In genomic region chr4:119299221-119300071, GRCh38 we compare ENCODE assay signal across 8 cellular contexts. TPM values are rescaled to one million over a fixed set of nuclear protein-coding genes. Genes with fewer than 3 reads are reported as not detected.
DNase-seq lines count a peak whose midpoint lies in the region; ATAC-seq lines count a peak whose summit lies in the region.

No MANE protein-coding gene starts in this region.

- peak in 1 of 2 donors; percentile 10 for ATAC-seq in CD4-positive, CD25-positive, alpha-beta regulatory T cell (ENCODE audit: low read depth in 2 of 2)
- peak; percentile 58 for ATAC-seq in GM19467 (IDR thresholded peaks at IDR 0.05; ENCODE audit: unreplicated experiment)
- peak; percentile 54 for ATAC-seq in HG03521 (IDR thresholded peaks at IDR 0.05; ENCODE audit: unreplicated experiment)
- ATAC-seq in stimulated activated memory B cell treated with anti-CD40 and anti-IgM and Interleukin-4, amounts not matched to agents 10 μg/mL and 1 μg/mL and 100 μg/mL, for 72 hours: peak; percentile 35

- H3K27ac ChIP-seq in CD4-positive, CD25-positive, alpha-beta regulatory T cell (ENCODE audit: insufficient read depth, low read length, poor library complexity, severe bottlenecking): peak overlapping the region; percentile 87

- H3K4me3 ChIP-seq in CD4-positive, CD25-positive, alpha-beta regulatory T cell (ENCODE audit: low read depth, low read length): peak overlapping the region; percentile 99

- peaks cover 23 to 52% (median 37%) of the 10 kb centered on the region in 4 donors for H3K4me1 Mint-ChIP-seq in CD4-positive, CD25-positive, alpha-beta regulatory T cell
- H3K4me1 Mint-ChIP-seq in immature natural killer cell: peaks cover 36 to 53% of the 10 kb centered on the region in 2 donors
- H3K4me1 Mint-ChIP-seq in stimulated activated memory B cell treated with anti-CD40 and anti-IgM and Interleukin-4, amounts not matched to agents 10 μg/mL and 1 μg/mL and 100 μg/mL, for 72 hours: peaks cover 25% of the 10 kb centered on the region

- peak overlapping the region; percentile 98 to 99 (median 99) for H3K27ac Mint-ChIP-seq in CD4-positive, CD25-positive, alpha-beta regulatory T cell
- H3K27ac Mint-ChIP-seq in immature natural killer cell: peak overlapping the region; percentile 94 to 99 (median 98)
- peak overlapping the region; percentile 97 for H3K27ac Mint-ChIP-seq in stimulated activated memory B cell treated with anti-CD40 and anti-IgM and Interleukin-4, amounts not matched to agents 10 μg/mL and 1 μg/mL and 100 μg/mL, for 72 hours

- H3K4me3 Mint-ChIP-seq in CD4-positive, CD25-positive, alpha-beta regulatory T cell: peak overlapping the region; percentile 97 to 100 (median 100)
- peak overlapping the region; percentile 86 to 99 (median 93) for H3K4me3 Mint-ChIP-seq in immature natural killer cell
- H3K4me3 Mint-ChIP-seq in stimulated activated memory B cell treated with anti-CD40 and anti-IgM and Interleukin-4, amounts not matched to agents 10 μg/mL and 1 μg/mL and 100 μg/mL, for 72 hours: peak overlapping the region; percentile 93

- H3K4me1 ChIP-seq in CD4-positive, CD25-positive, alpha-beta regulatory T cell (ENCODE audit: control insufficient read depth, insufficient read depth, low read length, poor library complexity, severe bottlenecking): peaks cover 16% of the 10 kb centered on the region

- peaks cover 20% of the 10 kb centered on the region for H3K36me3 Mint-ChIP-seq in CD4-positive, CD25-positive, alpha-beta regulatory T cell
- H3K36me3 Mint-ChIP-seq in immature natural killer cell: peaks cover 3 to 13% (median 11%) of the 10 kb centered on the region in 3 donors
- H3K36me3 Mint-ChIP-seq in stimulated activated memory B cell treated with anti-CD40 and anti-IgM and Interleukin-4, amounts not matched to agents 10 μg/mL and 1 μg/mL and 100 μg/mL, for 72 hours: peaks cover 20% of the 10 kb centered on the region

- no peaks in the 10 kb centered on the region for H3K27me3 ChIP-seq in CD4-positive, CD25-positive, alpha-beta regulatory T cell (ENCODE audit: control insufficient read depth, insufficient read depth, low read length)

- H3K9me3 ChIP-seq in CD4-positive, CD25-positive, alpha-beta regulatory T cell (ENCODE audit: control insufficient read depth in 2 of 2, low read length in 2 of 2): no peaks in the 10 kb centered on the region

- H3K9me3 Mint-ChIP-seq in CD4-positive, CD25-positive, alpha-beta regulatory T cell: no peaks in the 10 kb centered on the region
- no peaks in the 10 kb centered on the region for H3K9me3 Mint-ChIP-seq in immature natural killer cell
- no peaks in the 10 kb centered on the region for H3K9me3 Mint-ChIP-seq in stimulated activated memory B cell treated with anti-CD40 and anti-IgM and Interleukin-4, amounts not matched to agents 10 μg/mL and 1 μg/mL and 100 μg/mL, for 72 hours

- peaks cover 1% of the 10 kb centered on the region for H3K27me3 Mint-ChIP-seq in CD4-positive, CD25-positive, alpha-beta regulatory T cell
- H3K27me3 Mint-ChIP-seq in immature natural killer cell (ENCODE audit: low read depth in 3 of 3): peaks cover 9 to 12% (median 10%) of the 10 kb centered on the region in 3 donors
- H3K27me3 Mint-ChIP-seq in stimulated activated memory B cell treated with anti-CD40 and anti-IgM and Interleukin-4, amounts not matched to agents 10 μg/mL and 1 μg/mL and 100 μg/mL, for 72 hours: no peaks in the 10 kb centered on the region

- peaks cover 23% of the 10 kb centered on the region for H3K36me3 ChIP-seq in CD4-positive, CD25-positive, alpha-beta regulatory T cell (ENCODE audit: control insufficient read depth, insufficient read depth, low read length)

- DNase-seq in CD4-positive, CD25-positive, alpha-beta regulatory T cell: peak in 2 of 3 donors; percentile 16 to 50
- DNase-seq in amniotic epithelial cell (ENCODE audit: low read depth): peak; percentile 32
- DNase-seq in immature natural killer cell: peak in 1 of 3 donors; percentile 10
- no peak for DNase-seq in putamen (ENCODE audit: low spot score)
- no peak for DNase-seq in NCI-H1417 treated with DMSO at 0.1 percent for 48 hours (lab: John Stamatoyannopoulos, UW)

RNA-seq across cellular contexts. Expression of gene FABP2, which starts 22.5 kb away (rescaled TPM):
- not detected for total RNA-seq in CD4-positive, CD25-positive, alpha-beta regulatory T cell
- polyA plus RNA-seq in CD4-positive, CD25-positive, alpha-beta regulatory T cell: not detected
- not detected for polyA plus RNA-seq in immature natural killer cell

Comparison
In these comparisons a context has a peak if more than half of its experiments do, and no peak if none do; other contexts are left out.
1. DNase-seq: peak in CD4-positive, CD25-positive, alpha-beta regulatory T cell (2 of 3) and amniotic epithelial cell (single experiment); none in putamen (single experiment) and NCI-H1417 treated with DMSO at 0.1 percent for 48 hours (single experiment).
2. Peak in every context shown above with its lines, with median percentiles within 50 percentile points of each other: H3K27ac Mint-ChIP-seq and H3K4me3 Mint-ChIP-seq.